ENCODE assay signal across 34 cellular contexts in the genomic region with DNA sequence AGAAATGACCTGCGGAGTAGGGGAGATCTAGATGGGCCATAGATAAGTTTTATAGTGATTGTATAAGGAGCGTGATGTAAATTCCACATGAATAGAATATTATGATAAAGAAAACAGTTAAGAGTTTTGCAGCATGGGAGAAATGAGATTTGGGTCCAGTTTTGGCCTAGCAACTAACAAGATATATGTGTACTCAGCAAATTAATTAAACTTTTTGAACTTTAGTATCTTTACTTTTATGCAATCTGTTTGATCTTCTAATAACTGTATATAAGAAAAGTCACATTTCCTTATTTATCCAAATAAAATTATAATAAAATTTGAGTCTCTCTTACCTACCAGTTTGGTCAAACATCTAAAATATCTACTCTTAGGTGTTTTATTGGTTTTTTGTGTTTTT.
"Had no signal": no experiment of that assay in that cellular context is flagged by ENCODE, and none has a peak within 500 bp of the region (broad histone marks: within the 10 kb centered on the region; RNA-seq: fewer than 3 reads in every experiment).

No MANE protein-coding gene starts in this region.

- H3K4me3 ChIP-seq: adrenal gland, ascending aorta, body of pancreas, breast epithelium, cardiac muscle cell had no signal

- ATAC-seq: activated naive CD4-positive, alpha-beta T cell treated with anti-CD3 and anti-CD28 coated beads, Interleukin-2, amount 50 U/mL, for 72 hours; activated naive CD8-positive, alpha-beta T cell treated with anti-CD3 and anti-CD28 coated beads, Interleukin-2, amount 50 U/mL, for 24 hours; activated T-cell treated with anti-CD3 and anti-CD28 coated beads, Interleukin-2, amount 50 U/mL, for 4 hours; activated T-cell treated with anti-CD3 and anti-CD28 coated beads, Interleukin-2, amount 50 U/mL, for 72 hours; activated T-helper 17 cell treated with anti-CD3 and anti-CD28 coated beads, Interleukin-2, amount 50 U/mL, for 72 hours; body of pancreas had no signal

- H3K27ac ChIP-seq: adrenal gland, ascending aorta, body of pancreas, brain microvascular endothelial cell, breast epithelium, cardiac muscle cell had no signal

- H3K4me1 ChIP-seq: adrenal gland, ascending aorta, body of pancreas, breast epithelium had no signal

- H3K36me3 ChIP-seq: adrenal gland, ascending aorta, brain microvascular endothelial cell, breast epithelium, cardiac muscle cell had no signal

- H3K27me3 ChIP-seq: adrenal gland, ascending aorta, body of pancreas, brain microvascular endothelial cell, breast epithelium, cardiac muscle cell had no signal

- DNase-seq: activated effector memory CD4-positive, alpha-beta T cell treated with anti-CD3 and anti-CD28 coated beads, Interleukin-2, amount 50 U/mL, for 16 hours; activated effector memory CD4-positive, alpha-beta T cell treated with Interleukin-2 at 50 U/mL for 16 hours; activated gamma-delta T cell; activated gamma-delta T cell treated with Interleukin-2 at 50 U/mL for 16 hours; activated naive CD4-positive, alpha-beta T cell; activated naive CD4-positive, alpha-beta T cell treated with anti-CD3 and anti-CD28 coated beads for 36 hours; activated naive CD4-positive, alpha-beta T cell treated with anti-CD3 and anti-CD28 coated beads, Interleukin-2, amount 10 ng/mL, durations not matched to agents 7 days and 5 days; activated naive CD4-positive, alpha-beta T cell treated with anti-CD3 and anti-CD28 coated beads, Interleukin-2, amount 50 U/mL, for 16 hours; activated naive CD4-positive, alpha-beta T cell treated with Interleukin-2 at 50 U/mL for 16 hours; activated naive CD8-positive, alpha-beta T cell treated with anti-CD3 and anti-CD28 coated beads for 36 hours; activated naive CD8-positive, alpha-beta T cell treated with anti-CD3 and anti-CD28 coated beads, Interleukin-2, amount 10 ng/mL, durations not matched to agents 7 days and 5 days; activated naive CD8-positive, alpha-beta T cell treated with anti-CD3 and anti-CD28 coated beads, Interleukin-2, amount 50 U/mL, for 24 hours; activated T-cell treated with anti-CD3 and anti-CD28 coated beads, Interleukin-2, amount 50 U/mL, for 1 hour; activated T-cell treated with anti-CD3 and anti-CD28 coated beads, Interleukin-2, amount 50 U/mL, for 24 hours; activated T-cell treated with anti-CD3 and anti-CD28 coated beads, Interleukin-2, amount 50 U/mL, for 4 hours; activated T-cell treated with anti-CD3 and anti-CD28 coated beads, Interleukin-2, amount 50 U/mL, for 48 hours; activated T-cell treated with anti-CD3 and anti-CD28 coated beads, Interleukin-2, amount 50 U/mL, for 72 hours; adrenal gland; amniotic stem cell; amygdala; anterior cingulate cortex; aorta; body of pancreas; brain microvascular endothelial cell; caudate nucleus; central memory CD4-positive, alpha-beta T cell; cerebellar nuclear complex had no signal

- FAIRE-seq: astrocyte, bronchial epithelial cell had no signal

- H3K9me3 ChIP-seq: ascending aorta, body of pancreas, breast epithelium had no signal
